In the genomic region with DNA sequence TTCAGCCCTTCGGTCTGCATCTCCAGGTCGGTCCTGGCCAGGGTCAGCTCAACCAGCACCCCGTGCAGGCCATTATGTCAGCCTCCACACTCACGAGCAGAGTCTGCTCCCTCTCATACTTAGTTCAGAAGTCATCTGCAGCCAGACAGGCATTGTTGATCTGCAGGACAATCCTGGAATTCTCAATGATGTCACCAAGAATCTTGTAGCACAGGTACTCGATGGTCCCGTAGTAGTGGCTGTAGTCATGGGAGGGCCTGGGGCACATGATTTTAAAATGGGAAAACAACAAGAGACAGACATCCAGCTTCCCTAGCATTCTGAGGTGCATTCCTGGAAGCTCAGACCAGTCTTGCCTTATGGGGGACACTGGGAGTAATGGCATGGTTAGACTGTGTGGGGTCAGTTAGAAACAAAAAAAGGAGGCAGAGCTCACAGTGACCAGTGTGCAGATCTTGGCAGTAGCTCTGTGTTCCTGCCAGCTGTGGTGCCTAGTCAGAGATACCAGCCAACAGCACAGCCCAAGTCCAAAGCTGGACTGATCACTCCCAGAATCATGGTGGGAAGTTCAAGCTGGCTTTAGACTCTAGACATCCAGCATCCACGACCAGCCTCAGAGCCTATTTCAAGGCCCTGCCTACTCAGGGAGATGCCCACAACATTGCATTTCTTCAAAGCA, we compare ENCODE assay signal across 2 cellular contexts.
TF ChIP-seq lines count a peak whose summit lies in the region.

No MANE protein-coding gene starts in this region.

TF ChIP-seq in HepG2, 621 proteins besides CTCF, POLR2A, EP300 and RAD21:
- TF ChIP-seq ATF7 (IDR thresholded peaks at IDR 0.05) (peak; percentile 35; the same call in 1 of the 2 replicates), ATF7 (CRISPR knock-in tag; IDR thresholded peaks at IDR 0.05) (no peak), JUN (CRISPR knock-in tag; IDR thresholded peaks at IDR 0.05) (no peak)

TF ChIP-seq in H1, 55 proteins besides CTCF, POLR2A, EP300 and RAD21:
- TF ChIP-seq KDM4A (IDR thresholded peaks at IDR 0.05; ENCODE audit: low read depth, low read length, severe bottlenecking) (no peak), NANOG (IDR thresholded peaks at IDR 0.05; ENCODE audit: insufficient read depth, low read depth, low read length, poor library complexity, severe bottlenecking) (no peak), SRF (IDR thresholded peaks at IDR 0.05; ENCODE audit: low read depth, low read length) (no peak), RBBP5 (IDR thresholded peaks at IDR 0.05; ENCODE audit: borderline replicate concordance, low read depth, low read length) (no peak), RNF2 (IDR thresholded peaks at IDR 0.05; ENCODE audit: borderline replicate concordance, low read depth, low read length, missing control alignments, poor library complexity, severe bottlenecking) (no peak), BACH1 (IDR thresholded peaks at IDR 0.05; ENCODE audit: low read length) (no peak), CTBP2 (IDR thresholded peaks at IDR 0.05; ENCODE audit: borderline replicate concordance, insufficient read depth, insufficient read length, low read length) (no peak), HDAC6 (IDR thresholded peaks at IDR 0.05; ENCODE audit: low read depth, low read length) (no peak)
- TF ChIP-seq, protein P1, sequence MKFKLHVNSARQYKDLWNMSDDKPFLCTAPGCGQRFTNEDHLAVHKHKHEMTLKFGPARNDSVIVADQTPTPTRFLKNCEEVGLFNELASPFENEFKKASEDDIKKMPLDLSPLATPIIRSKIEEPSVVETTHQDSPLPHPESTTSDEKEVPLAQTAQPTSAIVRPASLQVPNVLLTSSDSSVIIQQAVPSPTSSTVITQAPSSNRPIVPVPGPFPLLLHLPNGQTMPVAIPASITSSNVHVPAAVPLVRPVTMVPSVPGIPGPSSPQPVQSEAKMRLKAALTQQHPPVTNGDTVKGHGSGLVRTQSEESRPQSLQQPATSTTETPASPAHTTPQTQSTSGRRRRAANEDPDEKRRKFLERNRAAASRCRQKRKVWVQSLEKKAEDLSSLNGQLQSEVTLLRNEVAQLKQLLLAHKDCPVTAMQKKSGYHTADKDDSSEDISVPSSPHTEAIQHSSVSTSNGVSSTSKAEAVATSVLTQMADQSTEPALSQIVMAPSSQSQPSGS (IDR thresholded peaks at IDR 0.05; ENCODE audit: low read length): no peak
